In the genomic region with DNA sequence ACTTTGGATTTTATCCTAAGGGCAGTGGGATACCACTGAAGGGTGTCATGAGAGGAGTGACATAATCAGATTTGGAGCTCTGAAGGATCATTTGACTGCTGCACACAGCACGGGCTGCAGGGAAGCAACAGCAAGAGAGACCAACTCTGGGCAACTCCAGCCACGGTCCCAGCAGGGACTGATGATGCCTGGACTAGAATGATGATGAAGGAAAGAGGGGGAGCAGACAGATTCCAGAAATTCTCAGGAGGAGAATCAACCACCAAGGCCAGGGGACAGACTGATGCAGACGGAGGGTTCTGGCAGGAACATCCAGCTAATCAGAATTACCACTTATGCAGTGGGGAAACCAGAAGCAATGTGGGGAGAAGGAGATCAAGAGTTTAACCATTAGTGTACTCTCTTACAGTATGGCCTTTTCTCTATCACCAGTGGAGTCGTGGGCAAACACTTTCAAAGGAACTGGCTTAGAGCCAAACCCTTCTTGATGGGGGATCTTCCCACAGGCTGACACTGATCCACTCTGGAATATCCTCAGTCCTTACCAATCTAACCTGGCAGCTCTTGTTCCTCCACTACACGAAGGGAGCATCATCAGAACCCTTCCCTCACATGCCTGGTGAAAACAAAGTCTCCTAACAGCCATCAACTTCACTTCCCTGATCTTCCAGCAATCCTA, we compare ENCODE assay signal across 15 cellular contexts. TPM values are rescaled to one million over a fixed set of nuclear protein-coding genes. Genes with fewer than 3 reads are reported as not detected.
A peak's percentile ranks its signal among the peaks of the same experiment; 100 is the strongest.
DNase-seq lines count a peak whose midpoint lies in the region; ATAC-seq, FAIRE-seq and TF ChIP-seq lines count a peak whose summit lies in the region.
"Had no signal": no experiment of that assay in that cellular context is flagged by ENCODE, and none has a peak within 500 bp of the region (broad histone marks: within the 10 kb centered on the region; RNA-seq: fewer than 3 reads in every experiment).

No MANE protein-coding gene starts in this region.

- no peak for TF ChIP-seq POLR2A in GM12878 (IDR thresholded peaks at IDR 0.05; ENCODE audit: low read depth, low read length)

- peak overlapping the region; percentile 2 to 15; a peak in 2 of 4 replicates for H3K27ac ChIP-seq in SK-N-SH (ENCODE audit: low read depth in 2 of 2, low read length in 1 of 2)
- H3K27ac ChIP-seq in GM12878 (ENCODE audit: control insufficient read depth, insufficient read depth), result no peak overlapping the region
- H3K27ac ChIP-seq: pancreas, thyroid gland had no signal

- H3K27me3 Mint-ChIP-seq in nephron (ENCODE audit: low read depth), result no peaks in the 10 kb centered on the region
- H3K27me3 Mint-ChIP-seq: activated B cell treated with CpG ODN at 0.5 μM for 24 hours had no signal

- H3K9ac ChIP-seq in SK-N-SH (0 out of 2 replicates have a peak overlapping the region, but pooled peaks have one; percentile 32), GM12878 (ENCODE audit: control insufficient read depth, insufficient read depth, low read length) (no peak overlapping the region)

- no peaks in the 10 kb centered on the region for H3K9me2 ChIP-seq in SK-N-SH

- BruUV-seq in GM12878 (replicated peaks; lab: Mats Ljungman, UMichigan), result no TSS peak

- whole genome bisulfite sequencing in SK-N-SH (ENCODE audit: low lambda C conversion rate), result 21% methylated on average over 4 of the region's 5 CpGs
- 96% methylated on average over 5 of the region's 5 CpGs for WGBS in GM12878 (ENCODE audit: insufficient coverage, insufficient replicate concordance, low lambda C conversion rate, missing lambda C conversion rate)

- CTCF ChIA-PET in SK-N-SH (lab: Yijun Ruan, JAX), result interaction anchor here (1.2 to 1.5 kb wide), 2 partner anchors 18 to 212 kb away, joined by 5 to 8 read pairs; no protein-coding TSS in a partner anchor
- CTCF ChIA-PET in GM12878 (lab: Yijun Ruan, JAX), result no interaction called here

- H3K4me1 ChIP-seq in SK-N-SH (ENCODE audit: control insufficient read depth in 1 of 2, insufficient read depth in 2 of 2, low read depth in 1 of 2, low read length in 1 of 2) (peaks cover 20 to 48% of the 10 kb centered on the region in 2 experiments; a peak in 3 of 4 replicates), GM12878 (ENCODE audit: control insufficient read depth, insufficient read depth, low read length) (no peaks in the 10 kb centered on the region)

- H3K4me2 ChIP-seq in SK-N-SH, result peak overlapping the region; percentile 49; the same call in 1 of the 2 replicates
- peak overlapping the region; percentile 38 for H3K4me2 ChIP-seq in GM12878 (ENCODE audit: control insufficient read depth, insufficient read depth)

- peaks cover 10 to 22% of the 10 kb centered on the region in 2 experiments for H3K36me3 ChIP-seq in SK-N-SH (replicated peaks in 1 of 2; ENCODE audit: control insufficient read depth in 1 of 2, insufficient read depth in 2 of 2, low read length in 1 of 2)
- H3K36me3 ChIP-seq in GM12878 (ENCODE audit: control insufficient read depth in 2 of 2, insufficient read depth in 2 of 2, low read length in 1 of 2), result peaks cover 0 to 10% of the 10 kb centered on the region in 2 experiments; a peak in 2 of 4 replicates
- H3K36me3 ChIP-seq: pancreas had no signal

- H3F3A ChIP-seq in SK-N-SH (replicated peaks; ENCODE audit: insufficient read depth), result no peaks in the 10 kb centered on the region

- H3K9me3 Mint-ChIP-seq in nephron, result peaks cover 7% of the 10 kb centered on the region
- H3K9me3 Mint-ChIP-seq: activated B cell treated with CpG ODN at 0.5 μM for 24 hours; activated T-helper 2 cell treated with anti-CD3 and anti-CD28 coated beads, Interferon-gamma antibody, Interleukin-2, Interleukin-4, amounts not matched to agents 10 μg/mL and 5 μg/mL and 100 μg/mL, durations not matched to agents 14 hours and 24 hours and 36 hours had no signal

- DNase-seq in SK-N-SH (no peak), M059J (ENCODE audit: low read depth) (peak; percentile 28), GM12878 (ENCODE audit: low read depth, low spot score) (no peak), omental fat pad (ENCODE audit: low spot score) (no peak), NCI-H774 (lab: John Stamatoyannopoulos, UW) (no peak)
- DNase-seq: activated B cell treated with CpG ODN at 0.5 μM for 24 hours, heart left ventricle, pancreas, SW 1271, thyroid gland had no signal

- H3K9me3 ChIP-seq in SK-N-SH (no peaks in the 10 kb centered on the region), GM12878 (replicated peaks; ENCODE audit: control insufficient read depth, insufficient read depth, low read length) (no peaks in the 10 kb centered on the region)
- H3K9me3 ChIP-seq: heart left ventricle, pancreas, thyroid gland had no signal

- no peak for FAIRE-seq in GM12878 (lab: Jason Lieb, UNC)
- FAIRE-seq: pancreas had no signal

- POLR2A ChIA-PET in SK-N-SH (lab: Yijun Ruan, JAX) (no interaction called here), GM12878 (lab: Charles Lee) (no interaction called here)

- H3K79me2 ChIP-seq in SK-N-SH (ENCODE audit: insufficient read depth) (peaks cover 84% of the 10 kb centered on the region), GM12878 (ENCODE audit: control insufficient read depth, insufficient read depth, low read length) (peaks cover 49% of the 10 kb centered on the region)

- peaks cover 23% of the 10 kb centered on the region for H3K4me1 Mint-ChIP-seq in nephron

- no peak for TF ChIP-seq CTCF in SK-N-SH (IDR thresholded peaks at IDR 0.05)
- no peak for TF ChIP-seq CTCF in GM12878 (IDR thresholded peaks at IDR 0.05 in 2 of 3, conservative IDR thresholded peaks at IDR 0.05 in 1 of 3; ENCODE audit: control insufficient read depth in 2 of 3, extremely low read depth in 1 of 3, insufficient read depth in 1 of 3, low read depth in 3 of 3, low read length in 3 of 3)
- no peak for TF ChIP-seq CTCF in nephron (IDR thresholded peaks at IDR 0.05; ENCODE audit: unreplicated experiment in 3 of 3)
- no peak for TF ChIP-seq CTCF in omental fat pad (IDR thresholded peaks at IDR 0.05)

- SMC1A ChIA-PET in GM12878 (lab: Charles Lee; ENCODE audit: uncharacterized antibody, unreplicated experiment), result no interaction called here

- in situ Hi-C loops in GM12878 (cut with MboI), result loop anchor here (25.0 kb wide), 1 partner anchor 1248 kb away; the partner anchor contains the start of genes CRYZL1 and ITSN1

- RAD21 ChIA-PET in GM12878 (lab: Charles Lee; ENCODE audit: unreplicated experiment), result no interaction called here

- H2AFZ ChIP-seq in SK-N-SH (ENCODE audit: low read depth), result no peak overlapping the region
- no peak overlapping the region for H2AFZ ChIP-seq in GM12878 (ENCODE audit: control insufficient read depth, low read depth, low read length)

- ATAC-seq in SK-N-SH treated with all-trans-retinoic acid at 6 μM for 48 hours, result no peak; the same call in 2 of the 3 replicates
- ATAC-seq in GM12878, result no peak
- no peak for ATAC-seq in omental fat pad (ENCODE audit: low FRiP score)
- ATAC-seq in GM18858 (IDR thresholded peaks at IDR 0.05; ENCODE audit: unreplicated experiment), result no peak
- ATAC-seq: heart left ventricle, pancreas had no signal

- H3K27me3 ChIP-seq in SK-N-SH (ENCODE audit: insufficient read depth), result no peaks in the 10 kb centered on the region
- no peaks in the 10 kb centered on the region for H3K27me3 ChIP-seq in GM12878 (replicated peaks in 1 of 2; ENCODE audit: control insufficient read depth in 2 of 2, insufficient read depth in 2 of 2, low read length in 1 of 2)
- H3K27me3 ChIP-seq: heart left ventricle, pancreas, thyroid gland had no signal

- TF ChIP-seq RAD21 in SK-N-SH (IDR thresholded peaks at IDR 0.05; ENCODE audit: low read length) (no peak), GM12878 (IDR thresholded peaks at IDR 0.05; ENCODE audit: insufficient read depth, low read depth, low read length) (no peak)

- intact Hi-C loops in GM12878 (cut with micrococcal nuclease; ENCODE audit: unreplicated experiment), result no loop called here

- H3K27ac Mint-ChIP-seq in nephron, result no peak overlapping the region
- H3K27ac Mint-ChIP-seq: activated B cell treated with CpG ODN at 0.5 μM for 24 hours; activated T-helper 2 cell treated with anti-CD3 and anti-CD28 coated beads, Interferon-gamma antibody, Interleukin-2, Interleukin-4, amounts not matched to agents 10 μg/mL and 5 μg/mL and 100 μg/mL, durations not matched to agents 14 hours and 24 hours and 36 hours had no signal

- H3K4me3 Mint-ChIP-seq in nephron, result peak overlapping the region; percentile 56 to 76 (median 64)
- H3K4me3 Mint-ChIP-seq: activated B cell treated with CpG ODN at 0.5 μM for 24 hours had no signal

- H3K36me3 Mint-ChIP-seq in nephron (ENCODE audit: low read depth), result peaks cover 22% of the 10 kb centered on the region

- TF ChIP-seq EP300 in SK-N-SH (IDR thresholded peaks at IDR 0.05; ENCODE audit: borderline replicate concordance in 1 of 2, low read depth in 1 of 2, low read length in 1 of 2) (no peak), GM12878 (IDR thresholded peaks at IDR 0.05; ENCODE audit: borderline replicate concordance in 1 of 2, control insufficient read depth in 1 of 2, low read depth in 2 of 2, low read length in 2 of 2) (no peak)

- peaks cover 34% of the 10 kb centered on the region for H4K20me1 ChIP-seq in SK-N-SH (ENCODE audit: insufficient read depth)
- H4K20me1 ChIP-seq in GM12878 (ENCODE audit: control insufficient read depth, insufficient read depth), result no peaks in the 10 kb centered on the region; the same call in 1 of the 2 replicates

- H3K4me3 ChIP-seq in SK-N-SH (ENCODE audit: low read depth in 2 of 2, low read length in 1 of 2), result peak overlapping the region in 1 of 2 experiments; percentile 4; a peak in 1 of 4 replicates
- H3K4me3 ChIP-seq in GM12878, result peak overlapping the region; percentile 23; the same call in 1 of the 2 replicates
- H3K4me3 ChIP-seq: heart left ventricle, pancreas, thyroid gland had no signal

RNA-seq across cellular contexts. Expression of gene URB1, which starts 3.3 kb away (rescaled TPM):
- polyA plus RNA-seq in SK-N-SH (2012; rRNA removed) (9.9 and 12.5 TPM in 2 replicates), GM12878 (2011; rRNA removed) (3.8 and 7.2 TPM in 2 replicates), GM12878 (2014; fragmentation: Illumina TruSeq; extraction: Trizol) (6.5 and 8.8 TPM in 2 replicates), GM12878 (2014; fragmentation: Nextera tagmentation; extraction: Ambion mirVana) (1 to 10 TPM in 1 of 2 experiments, under 1 TPM in 1; 0.56 to 1.2 TPM), GM12878 (2014; rRNA removed) (9.1 and 11.0 TPM in 2 replicates), GM12878 (2016; fragmentation: Nextera tagmentation; extraction: Ambion mirVana) (1 to 10 TPM; 9.4 to 9.5 TPM)
- 4.7 and 6.4 TPM in 2 replicates for polyA plus RNA-seq in SK-N-SH (2012; cell fraction: cytosol; rRNA removed)
- 19.7 and 25.3 TPM in 2 replicates for polyA plus RNA-seq in SK-N-SH (2012; cell fraction: nucleus; rRNA removed)
- total RNA-seq in M059J (2014; rRNA removed; shearing (Covaris generic)), result 8.9 and 18.1 TPM in 2 replicates
- total RNA-seq in GM12878 (2013; cell fraction: nucleolus; rRNA removed), result 52.0 and 54.7 TPM in 2 replicates
- total RNA-seq in GM12878 (2014; rRNA removed) (13.9 and 16.6 TPM in 2 replicates), GM12878 (2014; rRNA removed; fragmentation: Illumina TruSeq; extraction: Trizol) (8.8 and 9.9 TPM in 2 replicates), GM12878 (2021) (21.2 and 23.2 TPM in 2 replicates), omental fat pad (10 to 100 TPM; 17.3 to 48.5 (median 17.4) TPM)
- 4.0 TPM for polyA plus RNA-seq in GM12878 (2011; ENCODE audit: low read depth)
- polyA plus RNA-seq in GM12878 (2011; cell fraction: cytosol; rRNA removed), result 6.0 and 6.9 TPM in 2 replicates
- 13.8 and 23.1 TPM in 2 replicates for polyA plus RNA-seq in GM12878 (2011; cell fraction: nucleus; rRNA removed)
- polyA plus RNA-seq in GM12878 (2012), result 5.8 and 6.7 TPM in 2 replicates
- polyA minus RNA-seq in GM12878 (2011; rRNA and poly(A)+ RNA removed), result 20.4 and 21.7 TPM in 2 replicates
- 9.6 and 10.0 TPM in 2 replicates for polyA minus RNA-seq in GM12878 (2011; cell fraction: cytosol; rRNA and poly(A)+ RNA removed)
- 17.0 and 34.2 TPM in 2 replicates for polyA minus RNA-seq in GM12878 (2011; cell fraction: nucleus; rRNA and poly(A)+ RNA removed)

RNA-seq across cellular contexts. Expression of gene EVA1C, which starts 23.0 kb away (rescaled TPM):
- polyA plus RNA-seq in SK-N-SH (2012; rRNA removed), result 9.5 and 10.1 TPM in 2 replicates
- 9.0 and 9.9 TPM in 2 replicates for polyA plus RNA-seq in SK-N-SH (2012; cell fraction: cytosol; rRNA removed)
- polyA plus RNA-seq in SK-N-SH (2012; cell fraction: nucleus; rRNA removed), result 11.5 and 12.6 TPM in 2 replicates
- total RNA-seq in M059J (2014; rRNA removed; shearing (Covaris generic)), result 8.1 and 10.4 TPM in 2 replicates
- total RNA-seq in GM12878 (2013; cell fraction: nucleolus; rRNA removed), result not detected in 2 replicates
- not detected in 2 replicates for total RNA-seq in GM12878 (2014; rRNA removed)
- total RNA-seq in GM12878 (2014; rRNA removed; fragmentation: Illumina TruSeq; extraction: Trizol), result not detected in 2 replicates
- total RNA-seq in GM12878 (2021), result 0.19 TPM in 1 of 2 replicates, not detected in the other
- not detected for polyA plus RNA-seq in GM12878 (2011; ENCODE audit: low read depth)
- polyA plus RNA-seq in GM12878 (2011; rRNA removed), result 0.16 and 0.56 TPM in 2 replicates
- polyA plus RNA-seq in GM12878 (2011; cell fraction: cytosol; rRNA removed), result 0.45 and 0.46 TPM in 2 replicates
- not detected in 2 replicates for polyA plus RNA-seq in GM12878 (2011; cell fraction: nucleus; rRNA removed)
- not detected in 2 replicates for polyA plus RNA-seq in GM12878 (2012)
- polyA plus RNA-seq in GM12878 (2014; fragmentation: Illumina TruSeq; extraction: Trizol), result not detected in 2 replicates
- polyA plus RNA-seq in GM12878 (2014; fragmentation: Nextera tagmentation; extraction: Ambion mirVana), result under 1 TPM; 0.13 to 0.34 TPM
- polyA plus RNA-seq in GM12878 (2014; rRNA removed), result not detected in 2 replicates
- polyA plus RNA-seq in GM12878 (2016; fragmentation: Nextera tagmentation; extraction: Ambion mirVana), result not detected
- polyA minus RNA-seq in GM12878 (2011; rRNA and poly(A)+ RNA removed), result 2.1 TPM in 1 of 2 replicates, not detected in the other
- polyA minus RNA-seq in GM12878 (2011; cell fraction: cytosol; rRNA and poly(A)+ RNA removed), result 1.3 and 1.6 TPM in 2 replicates
- polyA minus RNA-seq in GM12878 (2011; cell fraction: nucleus; rRNA and poly(A)+ RNA removed), result not detected in 2 replicates
- 100 to 1,000 TPM in 1 of 4 donors, 10 to 100 TPM in 3; 41.1 to 108 (median 75.9) TPM for total RNA-seq in omental fat pad
- total RNA-seq: HT1080 had no signal

Comparison
In these comparisons a context has a peak if more than half of its experiments do, and no peak if none do; other contexts are left out.
1. Of the 26 proteins assayed by ChIP-seq in both GM12878 and SK-N-SH: peak only in GM12878: none; only in SK-N-SH: NFIC; in both: none; in neither: 25.